Comparison of ENCODE assay signal across 9 cellular contexts in genomic region chr12:52370906-52371608, GRCh38. TPM values are rescaled to one million over a fixed set of nuclear protein-coding genes. Genes with fewer than 3 reads are reported as not detected.
DNase-seq lines count a peak whose midpoint lies in the region; ATAC-seq and TF ChIP-seq lines count a peak whose summit lies in the region.
"Had no signal": no experiment of that assay in that cellular context is flagged by ENCODE, and none has a peak within 500 bp of the region (broad histone marks: within the 10 kb centered on the region; RNA-seq: fewer than 3 reads in every experiment).

No MANE protein-coding gene starts in this region.

- peak overlapping the region; percentile 93 for H3K27ac Mint-ChIP-seq in neural crest cell (ENCODE audit: unreplicated experiment)

- no peaks in the 10 kb centered on the region for H3K9me3 Mint-ChIP-seq in neural crest cell
- H3K9me3 Mint-ChIP-seq: endodermal cell had no signal

- H3K36me3 Mint-ChIP-seq in neural crest cell (ENCODE audit: low read depth) = no peaks in the 10 kb centered on the region

- no peaks in the 10 kb centered on the region for H3K27me3 ChIP-seq in upper lobe of left lung

- H3K27ac ChIP-seq in upper lobe of left lung = peak overlapping the region in 3 of 4 donors; percentile 40 to 64 (median 40)

- DNase-seq in amniotic stem cell (lab: John Stamatoyannopoulos, UW) = peak; percentile 23
- DNase-seq in foreskin fibroblast = peak; percentile 37 to 70
- no peak for DNase-seq in neural crest cell (ENCODE audit: low read depth, low spot score)
- DNase-seq in upper lobe of left lung = no peak
- DNase-seq in KBM-7 = no peak
- no peak for DNase-seq in CD1c-positive myeloid dendritic cell (ENCODE audit: extremely low spot score)
- DNase-seq: endodermal cell; stimulated activated naive CD4-positive, alpha-beta T cell had no signal

- no peak for TF ChIP-seq EP300 in upper lobe of left lung (IDR thresholded peaks at IDR 0.05)

- H3K4me3 Mint-ChIP-seq in neural crest cell = no peak overlapping the region
- H3K4me3 Mint-ChIP-seq: endodermal cell had no signal

- WGBS in upper lobe of left lung, 2 donors = 76 to 82% methylated on average over 11 to 12 of the region's 12 CpGs

- ATAC-seq in upper lobe of left lung (ENCODE audit: low FRiP score in 2 of 2) (peak; percentile 13 to 83), GM18867 (IDR thresholded peaks at IDR 0.05; ENCODE audit: unreplicated experiment) (no peak)

- H3K4me1 Mint-ChIP-seq in neural crest cell = peaks cover 8% of the 10 kb centered on the region
- H3K4me1 Mint-ChIP-seq: endodermal cell had no signal

- H3K36me3 ChIP-seq in upper lobe of left lung = no peaks in the 10 kb centered on the region

- peaks cover 14% of the 10 kb centered on the region for H3K27me3 Mint-ChIP-seq in neural crest cell (ENCODE audit: low read depth)

- no peak for TF ChIP-seq POLR2A in upper lobe of left lung (IDR thresholded peaks at IDR 0.05)

- in situ Hi-C loops in KBM-7 (cut with MboI; ENCODE audit: low pct_unique_long_range_greater_than_20kb, low sequenced_read_pairs) = loop anchor here (10.0 kb wide), 1 partner anchor 504 kb away; no protein-coding TSS in a partner anchor

- no peak overlapping the region for H3K4me3 ChIP-seq in foreskin fibroblast (ENCODE audit: low read depth in 1 of 2, low read length in 2 of 2)
- H3K4me3 ChIP-seq in upper lobe of left lung = no peak overlapping the region

- TF ChIP-seq CTCF in foreskin fibroblast (IDR thresholded peaks at IDR 0.05; ENCODE audit: low read depth, low read length) (no peak), neural crest cell (conservative IDR thresholded peaks at IDR 0.05) (no peak), upper lobe of left lung (IDR thresholded peaks at IDR 0.05) (no peak)

- H3K9me3 ChIP-seq in upper lobe of left lung = no peaks in the 10 kb centered on the region

- no peaks in the 10 kb centered on the region for H3K4me1 ChIP-seq in upper lobe of left lung

RNA-seq across cellular contexts. Expression of gene KRT85, which starts 3.8 kb away (rescaled TPM):
- total RNA-seq in neural crest cell (not detected in 2 replicates), upper lobe of left lung (not detected)
- total RNA-seq: endodermal cell had no signal

RNA-seq across cellular contexts. Expression of gene KRT84, which starts 14.4 kb away (rescaled TPM):
- total RNA-seq in neural crest cell (not detected in 2 replicates), upper lobe of left lung (not detected)
- total RNA-seq: endodermal cell had no signal

RNA-seq across cellular contexts. Expression of gene KRT82, which starts 35.1 kb away (rescaled TPM):
- total RNA-seq in neural crest cell (not detected in 2 replicates), upper lobe of left lung (not detected)
- total RNA-seq: endodermal cell had no signal

RNA-seq across cellular contexts. Expression of gene KRT83, which starts 49.9 kb away (rescaled TPM):
- total RNA-seq in neural crest cell (not detected in 2 replicates), upper lobe of left lung (not detected)
- total RNA-seq: endodermal cell had no signal

Comparison
In these comparisons a context has a peak if more than half of its experiments do, and no peak if none do; other contexts are left out.
1. DNase-seq: peak in amniotic stem cell (single experiment) and foreskin fibroblast (2 of 2); none in neural crest cell (single experiment), upper lobe of left lung (0 of 2), KBM-7 (single experiment) and CD1c-positive myeloid dendritic cell (single experiment).